Comparison of ENCODE assay signal across 1 cellular context in genomic region chr1:156504062-156504813, GRCh38.
A peak's percentile ranks its signal among the peaks of the same experiment; 100 is the strongest.
TF ChIP-seq lines count a peak whose summit lies in the region.

No MANE protein-coding gene starts in this region.

TF ChIP-seq in HepG2, 621 proteins besides CTCF, POLR2A, EP300 and RAD21 (continued from another document):
- no peak for TF ChIP-seq HMGXB4 (CRISPR knock-in tag; IDR thresholded peaks at IDR 0.05; ENCODE audit: borderline replicate concordance in 1 of 2, low read depth in 1 of 2)
- no peak for TF ChIP-seq DR1 (CRISPR knock-in tag; IDR thresholded peaks at IDR 0.05)
- TF ChIP-seq ZNF775 (CRISPR knock-in tag; IDR thresholded peaks at IDR 0.05; ENCODE audit: borderline replicate concordance): no peak
- TF ChIP-seq ZNF841 (CRISPR knock-in tag; IDR thresholded peaks at IDR 0.05; ENCODE audit: borderline replicate concordance): no peak
- no peak for TF ChIP-seq PRPF4 (IDR thresholded peaks at IDR 0.05; ENCODE audit: low read depth, low read length, poor library complexity, severe bottlenecking)
- TF ChIP-seq PAXIP1 (CRISPR knock-in tag; conservative IDR thresholded peaks at IDR 0.05): no peak
- TF ChIP-seq ZNF589 (CRISPR knock-in tag; conservative IDR thresholded peaks at IDR 0.05): 0 out of 2 replicates have a peak, but pooled peaks have one; percentile 4
- 0 out of 2 replicates have a peak, but pooled peaks have one; percentile 2 for TF ChIP-seq ZNF33B (CRISPR knock-in tag; IDR thresholded peaks at IDR 0.05)
- no peak for TF ChIP-seq ATAD3A (CRISPR knock-in tag; IDR thresholded peaks at IDR 0.05)
- no peak for TF ChIP-seq GATAD2A (CRISPR knock-in tag; IDR thresholded peaks at IDR 0.05)
- TF ChIP-seq JUND (CRISPR knock-in tag; IDR thresholded peaks at IDR 0.05): no peak
- TF ChIP-seq ZNF883 (CRISPR knock-in tag; IDR thresholded peaks at IDR 0.05; ENCODE audit: not compliant biosample characterization): no peak
- no peak for TF ChIP-seq PHF8 (CRISPR knock-in tag; IDR thresholded peaks at IDR 0.05)
- no peak for TF ChIP-seq KLF16 (CRISPR knock-in tag; IDR thresholded peaks at IDR 0.05)
- TF ChIP-seq PHF21A (CRISPR knock-in tag; IDR thresholded peaks at IDR 0.05): peak; percentile 5
